Comparison of ENCODE assay signal across 1 cellular context in genomic region chr16:67326472-67327309, GRCh38.
A peak's percentile ranks its signal among the peaks of the same experiment; 100 is the strongest.
TF ChIP-seq lines count a peak whose summit lies in the region.

Gene KCTD19 (minus strand): TSS chr16:67326741. CDS start chr16:67326707, 34 bp downstream.
A gene with protein sequence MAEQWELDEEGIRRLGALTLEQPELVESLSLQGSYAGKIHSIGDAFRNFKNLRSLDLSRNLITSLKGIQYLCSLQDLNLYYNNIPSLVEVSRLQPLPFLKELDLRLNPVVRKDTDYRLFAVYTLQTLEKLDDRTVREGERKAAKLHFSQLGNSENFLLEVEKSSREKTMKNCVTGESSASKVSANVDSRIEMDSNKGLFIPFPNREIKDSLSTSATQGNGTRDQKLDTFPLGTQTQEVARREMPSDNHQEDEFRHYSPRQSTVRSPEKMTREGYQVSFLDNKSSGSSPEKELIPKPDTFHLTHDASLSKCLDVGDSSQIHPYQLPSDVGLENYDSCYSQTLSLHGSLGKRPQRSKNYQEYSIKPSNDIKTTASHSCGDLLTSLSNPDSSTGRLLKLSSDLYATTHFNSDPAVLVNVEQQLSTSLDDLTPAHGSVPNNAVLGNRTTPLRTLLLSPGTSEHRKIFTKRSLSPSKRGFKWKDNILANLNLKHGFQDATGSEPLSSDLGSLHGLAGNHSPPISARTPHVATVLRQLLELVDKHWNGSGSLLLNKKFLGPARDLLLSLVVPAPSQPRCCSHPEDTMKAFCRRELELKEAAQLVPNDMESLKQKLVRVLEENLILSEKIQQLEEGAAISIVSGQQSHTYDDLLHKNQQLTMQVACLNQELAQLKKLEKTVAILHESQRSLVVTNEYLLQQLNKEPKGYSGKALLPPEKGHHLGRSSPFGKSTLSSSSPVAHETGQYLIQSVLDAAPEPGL (plus strand): TSS chr16:67326815. CDS start chr16:67326863, 48 bp downstream.

TF ChIP-seq in K562, 482 proteins besides CTCF, POLR2A, EP300 and RAD21 (continued from another document and continues in another):
- TF ChIP-seq, protein P1, sequence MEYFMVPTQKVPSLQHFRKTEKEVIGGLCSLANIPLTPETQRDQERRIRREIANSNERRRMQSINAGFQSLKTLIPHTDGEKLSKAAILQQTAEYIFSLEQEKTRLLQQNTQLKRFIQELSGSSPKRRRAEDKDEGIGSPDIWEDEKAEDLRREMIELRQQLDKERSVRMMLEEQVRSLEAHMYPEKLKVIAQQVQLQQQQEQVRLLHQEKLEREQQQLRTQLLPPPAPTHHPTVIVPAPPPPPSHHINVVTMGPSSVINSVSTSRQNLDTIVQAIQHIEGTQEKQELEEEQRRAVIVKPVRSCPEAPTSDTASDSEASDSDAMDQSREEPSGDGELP (CRISPR knock-in tag; IDR thresholded peaks at IDR 0.05; ENCODE audit: borderline replicate concordance), result peak; percentile 62; the same call in 1 of the 2 replicates
- TF ChIP-seq E4F1 (CRISPR knock-in tag; IDR thresholded peaks at IDR 0.05; ENCODE audit: borderline replicate concordance) (no peak), ZNF561 (CRISPR knock-in tag; conservative IDR thresholded peaks at IDR 0.05) (no peak), RFX5 (IDR thresholded peaks at IDR 0.05; ENCODE audit: low read depth, low read length) (no peak), ZNF143 (CRISPR knock-in tag; IDR thresholded peaks at IDR 0.05) (no peak), E2F8 (IDR thresholded peaks at IDR 0.05; ENCODE audit: low read depth, partially characterized antibody) (no peak), SRF (CRISPR knock-in tag; IDR thresholded peaks at IDR 0.05) (0 out of 4 replicates have a peak, but pooled peaks of 1 of the 2 experiments have one; percentile 20), NCOA2 (IDR thresholded peaks at IDR 0.05; ENCODE audit: partially characterized antibody in 2 of 2) (no peak), STAT5A (IDR thresholded peaks at IDR 0.05; ENCODE audit: borderline replicate concordance, low read length) (no peak), KAT7 (CRISPR knock-in tag; IDR thresholded peaks at IDR 0.05; ENCODE audit: borderline replicate concordance) (no peak), HDGF (IDR thresholded peaks at IDR 0.05) (0 out of 2 replicates have a peak, but pooled peaks have one; percentile 50), GTF2E2 (tag; IDR thresholded peaks at IDR 0.05) (no peak), ZNF717 (CRISPR knock-in tag; IDR thresholded peaks at IDR 0.05) (no peak), MAZ (CRISPR knock-in tag; conservative IDR thresholded peaks at IDR 0.05 in 1 of 2, IDR thresholded peaks at IDR 0.05 in 1 of 2) (peak; percentile 69 to 70; a peak in 3 of 4 replicates), HINFP (tag; conservative IDR thresholded peaks at IDR 0.05; ENCODE audit: low read depth) (no peak), GMEB1 (CRISPR knock-in tag; IDR thresholded peaks at IDR 0.05) (no peak), SRSF1 (IDR thresholded peaks at IDR 0.05; ENCODE audit: low read depth, low read length) (no peak), MEIS2 (IDR thresholded peaks at IDR 0.05; ENCODE audit: partially characterized antibody) (no peak), NR4A1 (CRISPR knock-in tag; IDR thresholded peaks at IDR 0.05) (no peak), NR4A1 (tag; IDR thresholded peaks at IDR 0.05) (no peak), CBX8 (IDR thresholded peaks at IDR 0.05; ENCODE audit: borderline replicate concordance, extremely low read depth, low read depth, low read length, poor library complexity, severe bottlenecking) (no peak), ILK (tag; IDR thresholded peaks at IDR 0.05; ENCODE audit: borderline replicate concordance, low read depth) (no peak), KLF1 (tag; IDR thresholded peaks at IDR 0.05) (no peak), ZNF830 (CRISPR knock-in tag; IDR thresholded peaks at IDR 0.05) (no peak), NFE2L1 (tag; IDR thresholded peaks at IDR 0.05; ENCODE audit: borderline replicate concordance, low read depth) (no peak), CC2D1A (IDR thresholded peaks at IDR 0.05) (no peak), CHD2 (IDR thresholded peaks at IDR 0.05; ENCODE audit: low read depth, low read length) (no peak), ZNF77 (CRISPR knock-in tag; IDR thresholded peaks at IDR 0.05) (no peak), RUNX1 (IDR thresholded peaks at IDR 0.05; ENCODE audit: low read depth) (no peak), RAD51 (IDR thresholded peaks at IDR 0.05; ENCODE audit: borderline replicate concordance, low read depth) (no peak), NKRF (IDR thresholded peaks at IDR 0.05; ENCODE audit: borderline replicate concordance) (no peak), PTBP1 (IDR thresholded peaks at IDR 0.05; ENCODE audit: low read depth, low read length) (no peak), STAT6 (CRISPR knock-in tag; IDR thresholded peaks at IDR 0.05) (no peak), CAMTA2 (CRISPR knock-in tag; conservative IDR thresholded peaks at IDR 0.05) (no peak), LCOR (CRISPR knock-in tag; IDR thresholded peaks at IDR 0.05) (no peak), CTBP1 (IDR thresholded peaks at IDR 0.05; ENCODE audit: borderline replicate concordance) (peak; percentile 59), ZNF197 (CRISPR knock-in tag; IDR thresholded peaks at IDR 0.05; ENCODE audit: low read depth) (no peak), ZNF175 (CRISPR knock-in tag; IDR thresholded peaks at IDR 0.05; ENCODE audit: low read depth) (no peak), NR3C1 (CRISPR knock-in tag; IDR thresholded peaks at IDR 0.05) (no peak)
- TF ChIP-seq, protein P2, sequence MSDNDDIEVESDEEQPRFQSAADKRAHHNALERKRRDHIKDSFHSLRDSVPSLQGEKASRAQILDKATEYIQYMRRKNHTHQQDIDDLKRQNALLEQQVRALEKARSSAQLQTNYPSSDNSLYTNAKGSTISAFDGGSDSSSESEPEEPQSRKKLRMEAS (CRISPR knock-in tag; IDR thresholded peaks at IDR 0.05), result no peak
- TF ChIP-seq, protein P3, sequence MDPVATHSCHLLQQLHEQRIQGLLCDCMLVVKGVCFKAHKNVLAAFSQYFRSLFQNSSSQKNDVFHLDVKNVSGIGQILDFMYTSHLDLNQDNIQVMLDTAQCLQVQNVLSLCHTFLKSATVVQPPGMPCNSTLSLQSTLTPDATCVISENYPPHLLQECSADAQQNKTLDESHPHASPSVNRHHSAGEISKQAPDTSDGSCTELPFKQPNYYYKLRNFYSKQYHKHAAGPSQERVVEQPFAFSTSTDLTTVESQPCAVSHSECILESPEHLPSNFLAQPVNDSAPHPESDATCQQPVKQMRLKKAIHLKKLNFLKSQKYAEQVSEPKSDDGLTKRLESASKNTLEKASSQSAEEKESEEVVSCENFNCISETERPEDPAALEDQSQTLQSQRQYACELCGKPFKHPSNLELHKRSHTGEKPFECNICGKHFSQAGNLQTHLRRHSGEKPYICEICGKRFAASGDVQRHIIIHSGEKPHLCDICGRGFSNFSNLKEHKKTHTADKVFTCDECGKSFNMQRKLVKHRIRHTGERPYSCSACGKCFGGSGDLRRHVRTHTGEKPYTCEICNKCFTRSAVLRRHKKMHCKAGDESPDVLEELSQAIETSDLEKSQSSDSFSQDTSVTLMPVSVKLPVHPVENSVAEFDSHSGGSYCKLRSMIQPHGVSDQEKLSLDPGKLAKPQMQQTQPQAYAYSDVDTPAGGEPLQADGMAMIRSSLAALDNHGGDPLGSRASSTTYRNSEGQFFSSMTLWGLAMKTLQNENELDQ (CRISPR knock-in tag; IDR thresholded peaks at IDR 0.05; ENCODE audit: borderline replicate concordance), result no peak
- TF ChIP-seq, protein P4, sequence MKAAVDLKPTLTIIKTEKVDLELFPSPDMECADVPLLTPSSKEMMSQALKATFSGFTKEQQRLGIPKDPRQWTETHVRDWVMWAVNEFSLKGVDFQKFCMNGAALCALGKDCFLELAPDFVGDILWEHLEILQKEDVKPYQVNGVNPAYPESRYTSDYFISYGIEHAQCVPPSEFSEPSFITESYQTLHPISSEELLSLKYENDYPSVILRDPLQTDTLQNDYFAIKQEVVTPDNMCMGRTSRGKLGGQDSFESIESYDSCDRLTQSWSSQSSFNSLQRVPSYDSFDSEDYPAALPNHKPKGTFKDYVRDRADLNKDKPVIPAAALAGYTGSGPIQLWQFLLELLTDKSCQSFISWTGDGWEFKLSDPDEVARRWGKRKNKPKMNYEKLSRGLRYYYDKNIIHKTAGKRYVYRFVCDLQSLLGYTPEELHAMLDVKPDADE (conservative IDR thresholded peaks at IDR 0.05; ENCODE audit: control insufficient read depth, low read depth, low read length), result no peak
